8 cellular contexts compared by ENCODE assay signal in genomic region chr7:105336009-105336408, GRCh38. TPM values are rescaled to one million over a fixed set of nuclear protein-coding genes. Genes with fewer than 3 reads are reported as not detected.
DNase-seq lines count a peak whose midpoint lies in the region; ATAC-seq and TF ChIP-seq lines count a peak whose summit lies in the region.

No MANE protein-coding gene starts in this region.

- peak; percentile 57 for TF ChIP-seq CTCF in left ventricle myocardium inferior (IDR thresholded peaks at IDR 0.05; ENCODE audit: borderline replicate concordance)
- peak; percentile 77 for TF ChIP-seq CTCF in RWPE2 (IDR thresholded peaks at IDR 0.05; ENCODE audit: poor library complexity, severe bottlenecking)
- peak; percentile 54 for TF ChIP-seq CTCF in hepatocyte (IDR thresholded peaks at IDR 0.05; ENCODE audit: poor library complexity)
- TF ChIP-seq CTCF in uterus (IDR thresholded peaks at IDR 0.05), result peak in 3 of 4 experiments; percentile 13 to 31 (median 28)
- peak in 1 of 2 experiments; percentile 38; a peak in 2 of 4 replicates for TF ChIP-seq CTCF in GM23338 (conservative IDR thresholded peaks at IDR 0.05; ENCODE audit: low read depth in 2 of 2)

- no peak for ATAC-seq in Right ventricle myocardium inferior
- no peak for ATAC-seq in RWPE2 (ENCODE audit: low read depth)
- ATAC-seq in GM23338, result no peak

- intact Hi-C loops in left ventricle myocardium inferior (cut with micrococcal nuclease), result loop anchor here (10.0 kb wide), 1 partner anchor 181 kb away; no protein-coding TSS in a partner anchor
- intact Hi-C loops in Right ventricle myocardium inferior (cut with DNase I), result loop anchor here (10.0 kb wide), 1 partner anchor 181 kb away; no protein-coding TSS in a partner anchor
- intact Hi-C loops in uterus (cut with DNase I; ENCODE audit: low total_unique reads), result no loop called here

- H3K9me3 ChIP-seq in left ventricle myocardium inferior (replicated peaks) (no peaks in the 10 kb centered on the region), RWPE2 (ENCODE audit: severe bottlenecking) (no peaks in the 10 kb centered on the region), hepatocyte (ENCODE audit: low read depth) (no peaks in the 10 kb centered on the region), uterus (no peaks in the 10 kb centered on the region)

- H3K79me2 ChIP-seq in hepatocyte (peaks cover 69% of the 10 kb centered on the region), GM23338 (replicated peaks; ENCODE audit: insufficient read depth) (peaks cover 99% of the 10 kb centered on the region)

- peaks cover 5% of the 10 kb centered on the region for H3K27me3 Mint-ChIP-seq in GM23338 (ENCODE audit: insufficient read depth, low read depth, poor library complexity)

- H3K36me3 ChIP-seq in left ventricle myocardium inferior (no peaks in the 10 kb centered on the region), RWPE2 (ENCODE audit: low read depth) (0 out of 2 replicates have a peak, but pooled peaks cover 4% of the 10 kb centered on the region), hepatocyte (replicated peaks; ENCODE audit: insufficient read depth, low read depth) (no peaks in the 10 kb centered on the region), uterus (no peaks in the 10 kb centered on the region), GM23338 (ENCODE audit: insufficient read depth) (no peaks in the 10 kb centered on the region)

- H3K4me2 ChIP-seq in hepatocyte (no peak overlapping the region), GM23338 (no peak overlapping the region)

- H3K4me1 ChIP-seq in left ventricle myocardium inferior, result peaks cover 21% of the 10 kb centered on the region
- H3K4me1 ChIP-seq in RWPE2 (ENCODE audit: insufficient read depth, poor library complexity, severe bottlenecking), result peaks cover 8% of the 10 kb centered on the region
- no peaks in the 10 kb centered on the region for H3K4me1 ChIP-seq in hepatocyte (ENCODE audit: insufficient read depth)
- no peaks in the 10 kb centered on the region for H3K4me1 ChIP-seq in uterus
- 0 out of 2 replicates have a peak, but pooled peaks cover 3% of the 10 kb centered on the region for H3K4me1 ChIP-seq in GM23338 (ENCODE audit: insufficient read depth)

- H3K4me3 Mint-ChIP-seq in GM23338, result no peak overlapping the region

- H4K20me1 ChIP-seq in hepatocyte (ENCODE audit: insufficient read depth, poor library complexity, severe bottlenecking) (peaks cover 8% of the 10 kb centered on the region), GM23338 (replicated peaks; ENCODE audit: insufficient read depth) (peaks cover 25% of the 10 kb centered on the region)

- DNase-seq in left ventricle myocardium inferior, result no peak
- DNase-seq in Right ventricle myocardium inferior (ENCODE audit: missing footprints), result no peak
- no peak for DNase-seq in RWPE2 (ENCODE audit: low spot score)
- no peak for DNase-seq in hepatocyte (ENCODE audit: low spot score)
- DNase-seq in uterus, result no peak
- DNase-seq in activated CD8-positive, alpha-beta memory T cell treated with anti-CD3 and anti-CD28 coated beads, Interleukin-2, amount 50 U/mL, for 48 hours, result no peak
- DNase-seq in GM23338 (ENCODE audit: low spot score), result no peak
- DNase-seq in NCI-H2227 treated with DMSO at 0.1 percent for 48 hours (lab: John Stamatoyannopoulos, UW), result no peak

- H3K36me3 Mint-ChIP-seq in GM23338 (ENCODE audit: low read depth), result no peaks in the 10 kb centered on the region

- 87% methylated on average over 1 of the region's 1 CpG for WGBS in hepatocyte (ENCODE audit: low lambda C conversion rate, missing lambda C conversion rate)

- H3K27me3 ChIP-seq in left ventricle myocardium inferior (ENCODE audit: low read depth) (no peaks in the 10 kb centered on the region), RWPE2 (ENCODE audit: insufficient read depth, poor library complexity, severe bottlenecking) (no peaks in the 10 kb centered on the region), hepatocyte (no peaks in the 10 kb centered on the region), uterus (no peaks in the 10 kb centered on the region), GM23338 (ENCODE audit: insufficient read depth) (no peaks in the 10 kb centered on the region)

- H3K27ac ChIP-seq in left ventricle myocardium inferior (replicated peaks) (no peak overlapping the region), RWPE2 (ENCODE audit: poor library complexity, severe bottlenecking) (no peak overlapping the region), hepatocyte (no peak overlapping the region), uterus (no peak overlapping the region), GM23338 (ENCODE audit: low read depth) (no peak overlapping the region)

- H2AFZ ChIP-seq in hepatocyte (no peak overlapping the region), GM23338 (no peak overlapping the region)

- no peak overlapping the region for H3K27ac Mint-ChIP-seq in GM23338

- H3K4me1 Mint-ChIP-seq in GM23338, result peaks cover 11% of the 10 kb centered on the region

- H3K4me3 ChIP-seq in left ventricle myocardium inferior, result no peak overlapping the region
- no peak overlapping the region for H3K4me3 ChIP-seq in RWPE2 (ENCODE audit: severe bottlenecking)
- no peak overlapping the region for H3K4me3 ChIP-seq in hepatocyte
- H3K4me3 ChIP-seq in uterus, result no peak overlapping the region
- no peak overlapping the region for H3K4me3 ChIP-seq in GM23338

- no peaks in the 10 kb centered on the region for H3F3A ChIP-seq in GM23338 (replicated peaks; ENCODE audit: low read depth)

- no peak for TF ChIP-seq POLR2A in uterus (IDR thresholded peaks at IDR 0.05)

- H3K9me2 ChIP-seq in hepatocyte (replicated peaks; ENCODE audit: insufficient read depth), result no peaks in the 10 kb centered on the region
- H3K9me2 ChIP-seq in GM23338 (ENCODE audit: insufficient read depth), result no peaks in the 10 kb centered on the region

- H3K9me3 Mint-ChIP-seq in GM23338, result no peaks in the 10 kb centered on the region

TF ChIP-seq in GM23338, 12 proteins besides CTCF, POLR2A, EP300 and RAD21 (continues in another document):
- TF ChIP-seq STAT1 (IDR thresholded peaks at IDR 0.05; ENCODE audit: unreplicated experiment) (no peak), POLR2AphosphoS5 (IDR thresholded peaks at IDR 0.05; ENCODE audit: low read depth) (no peak), EZH2 (IDR thresholded peaks at IDR 0.05; ENCODE audit: low read depth, unreplicated experiment) (no peak), ZNF462 (CRISPR knock-in tag; IDR thresholded peaks at IDR 0.05) (no peak)

RNA-seq across cellular contexts. Expression of gene SRPK2, which starts 52.7 kb away (rescaled TPM):
- total RNA-seq in left ventricle myocardium inferior (34.3 TPM), Right ventricle myocardium inferior (26.8 TPM), hepatocyte (31.1 and 46.1 TPM in 2 replicates), uterus (100 to 1,000 TPM in 1 of 4 donors, 10 to 100 TPM in 3; 40.0 to 129 (median 76.6) TPM)
- polyA plus RNA-seq in hepatocyte (41.4 and 45.1 TPM in 2 replicates), GM23338 (2016; fragmentation: Nextera tagmentation; extraction: Ambion mirVana) (73.0 and 91.5 TPM in 2 replicates)
- total RNA-seq in GM23338 (2014; rRNA removed; shearing (Covaris generic)), result 66.3 and 85.4 TPM in 2 replicates
